Comparison of ENCODE assay signal across 11 cellular contexts in genomic region chr4:153137168-153137567, GRCh38.
DNase-seq lines count a peak whose midpoint lies in the region; ATAC-seq, FAIRE-seq and TF ChIP-seq lines count a peak whose summit lies in the region.
"Had no signal": no experiment of that assay in that cellular context is flagged by ENCODE, and none has a peak within 500 bp of the region (broad histone marks: within the 10 kb centered on the region; RNA-seq: fewer than 3 reads in every experiment).

No MANE protein-coding gene starts in this region.

- peaks cover 40% of the 10 kb centered on the region for H3K4me1 Mint-ChIP-seq in CD14-positive monocyte

- no peak overlapping the region for H3K4me3 ChIP-seq in bronchial epithelial cell (ENCODE audit: low read depth, low read length)
- H3K4me3 ChIP-seq: cardiac muscle cell had no signal

- intact Hi-C loops in CD14-positive monocyte (cut with micrococcal nuclease): no loop called here

- H3K36me3 ChIP-seq in bronchial epithelial cell (ENCODE audit: control insufficient read depth, insufficient read depth, low read length): no peaks in the 10 kb centered on the region
- H3K36me3 ChIP-seq: cardiac muscle cell had no signal

- no peaks in the 10 kb centered on the region for H3K9me3 Mint-ChIP-seq in CD14-positive monocyte

- H3K36me3 Mint-ChIP-seq in CD14-positive monocyte: peaks cover 2% of the 10 kb centered on the region in 2 donors

- H3K4me3 Mint-ChIP-seq in CD14-positive monocyte: no peak overlapping the region

- TF ChIP-seq CTCF in bronchial epithelial cell (IDR thresholded peaks at IDR 0.05; ENCODE audit: insufficient read depth, low read length, severe bottlenecking): no peak
- TF ChIP-seq CTCF in CD14-positive monocyte (IDR thresholded peaks at IDR 0.05): no peak

- peaks cover 0 to 4% (median 2%) of the 10 kb centered on the region in 3 donors for H3K27me3 Mint-ChIP-seq in CD14-positive monocyte (ENCODE audit: low read depth in 3 of 3)

- peak; percentile 86 for FAIRE-seq in bronchial epithelial cell (lab: Jason Lieb, UNC)
- FAIRE-seq: GM12892 had no signal

- H3K27me3 ChIP-seq in bronchial epithelial cell (ENCODE audit: control insufficient read depth, insufficient read depth, low read length): peaks cover 3% of the 10 kb centered on the region
- H3K27me3 ChIP-seq in layer of hippocampus (ENCODE audit: control insufficient read depth, insufficient read depth, low read length): no peaks in the 10 kb centered on the region
- H3K27me3 ChIP-seq: cardiac muscle cell had no signal

- H3K27ac Mint-ChIP-seq in CD14-positive monocyte: no peak overlapping the region

- H3K27ac ChIP-seq in layer of hippocampus (ENCODE audit: low read depth, low read length): peak overlapping the region; percentile 74
- H3K27ac ChIP-seq: cardiac muscle cell had no signal

- ATAC-seq in GM19324 (IDR thresholded peaks at IDR 0.05; ENCODE audit: low FRiP score, unreplicated experiment): no peak

- peak; percentile 84 for DNase-seq in AG08396 (ENCODE audit: low spot score)
- peak; percentile 85 for DNase-seq in M059J (ENCODE audit: low read depth)
- DNase-seq in bronchial epithelial cell (ENCODE audit: low read depth): peak; percentile 83
- DNase-seq in NCI-H1436 (lab: John Stamatoyannopoulos, UW): no peak
- DNase-seq in activated CD8-positive, alpha-beta memory T cell treated with anti-CD3 and anti-CD28 coated beads, Interleukin-2, amount 50 U/mL, for 4 hours: no peak
- no peak for DNase-seq in CD14-positive monocyte (ENCODE audit: low spot score)
- DNase-seq: NCI-H2081 had no signal

Comparison
In these comparisons a context has a peak if more than half of its experiments do, and no peak if none do; other contexts are left out.
1. DNase-seq: peak in AG08396 (single experiment), M059J (single experiment) and bronchial epithelial cell (single experiment); none in NCI-H1436 (single experiment), activated CD8-positive, alpha-beta memory T cell treated with anti-CD3 and anti-CD28 coated beads, Interleukin-2, amount 50 U/mL, for 4 hours (single experiment) and CD14-positive monocyte (single experiment).